Comparison of ENCODE assay signal across 1 cellular context in genomic region chrX:150225756-150226155, GRCh38.
TF ChIP-seq lines count a peak whose summit lies in the region.

No MANE protein-coding gene starts in this region.

TF ChIP-seq in HepG2, 621 proteins besides CTCF, POLR2A, EP300 and RAD21 (continued from another document):
- no peak for TF ChIP-seq SOX13 (IDR thresholded peaks at IDR 0.05)
- no peak for TF ChIP-seq SOX13 (CRISPR knock-in tag; conservative IDR thresholded peaks at IDR 0.05 in 1 of 2, IDR thresholded peaks at IDR 0.05 in 1 of 2)
- no peak for TF ChIP-seq ZNF552 (CRISPR knock-in tag; IDR thresholded peaks at IDR 0.05; ENCODE audit: borderline replicate concordance)
- no peak for TF ChIP-seq ZSCAN5A (CRISPR knock-in tag; IDR thresholded peaks at IDR 0.05; ENCODE audit: borderline replicate concordance)
- TF ChIP-seq ZBTB21 (CRISPR knock-in tag; IDR thresholded peaks at IDR 0.05) = no peak
- TF ChIP-seq ZBTB40 (IDR thresholded peaks at IDR 0.05) = no peak
- no peak for TF ChIP-seq ZBTB40 (CRISPR knock-in tag; IDR thresholded peaks at IDR 0.05)
- TF ChIP-seq SP4 (CRISPR knock-in tag; IDR thresholded peaks at IDR 0.05) = no peak
- TF ChIP-seq ZNF768 (CRISPR knock-in tag; IDR thresholded peaks at IDR 0.05) = no peak
- TF ChIP-seq ZNF10 (CRISPR knock-in tag; IDR thresholded peaks at IDR 0.05; ENCODE audit: borderline replicate concordance, low read depth) = no peak
- no peak for TF ChIP-seq SRSF4 (IDR thresholded peaks at IDR 0.05; ENCODE audit: low read depth, low read length, poor library complexity, severe bottlenecking)
TF ChIP-seq in HepG2: peak in this region for 0.
